ENCODE assay signal across 25 cellular contexts in the genomic region with DNA sequence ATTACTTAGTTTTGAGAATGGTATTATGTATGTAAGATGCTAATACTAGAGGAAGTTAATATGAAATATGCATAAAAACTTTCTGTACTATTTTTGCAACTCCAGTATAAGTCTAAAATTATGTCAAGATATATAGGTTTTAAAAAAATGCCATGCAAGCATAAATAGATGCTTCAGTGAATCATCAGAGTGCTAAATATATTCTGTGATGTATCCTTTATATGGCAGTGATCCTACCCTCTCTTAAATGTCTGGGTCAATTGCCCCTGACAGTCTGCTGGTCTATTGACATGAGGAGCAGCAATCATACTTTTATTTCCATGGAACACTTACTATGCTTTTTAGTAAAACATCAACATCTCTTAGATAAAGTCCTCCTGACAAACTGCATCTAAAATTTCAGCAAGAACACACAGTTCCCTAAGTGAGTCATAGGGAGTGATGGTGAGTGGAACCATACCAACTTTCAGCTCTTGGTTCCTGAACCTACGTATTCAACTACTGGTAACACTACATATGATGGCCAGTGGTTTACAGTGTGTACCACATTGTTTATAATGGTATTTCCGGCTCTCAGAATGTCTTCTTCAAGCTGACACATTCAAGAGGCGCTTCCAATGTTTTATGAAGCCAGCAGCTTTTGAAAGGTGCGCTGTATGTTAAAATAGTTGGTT.
DNase-seq lines count a peak whose midpoint lies in the region; ATAC-seq, FAIRE-seq and TF ChIP-seq lines count a peak whose summit lies in the region.
"Had no signal": no experiment of that assay in that cellular context is flagged by ENCODE, and none has a peak within 500 bp of the region (broad histone marks: within the 10 kb centered on the region; RNA-seq: fewer than 3 reads in every experiment).

No MANE protein-coding gene starts in this region.

- no peak overlapping the region for H3K27ac ChIP-seq in astrocyte (ENCODE audit: low read depth, low read length)
- H3K27ac ChIP-seq: heart right ventricle, HL-60, thyroid gland had no signal

- no peak overlapping the region for H3K9ac ChIP-seq in astrocyte (ENCODE audit: low read length)

- no peak overlapping the region for H2AFZ ChIP-seq in astrocyte (ENCODE audit: low read depth, low read length)

- intact Hi-C loops in left ventricle myocardium superior (cut with micrococcal nuclease) (no loop called here), Right ventricle myocardium inferior (cut with DNase I) (no loop called here)

- H3K9me3 ChIP-seq in astrocyte (ENCODE audit: insufficient read depth, low read depth, low read length) = no peaks in the 10 kb centered on the region
- H3K9me3 ChIP-seq: thyroid gland had no signal

- FAIRE-seq in astrocyte (lab: Jason Lieb, UNC) = no peak
- FAIRE-seq: A204.1, endometrium, G401.6, GM19239 had no signal

- H3K4me1 ChIP-seq in astrocyte (ENCODE audit: insufficient read depth, low read length) = no peaks in the 10 kb centered on the region
- H3K4me1 ChIP-seq: heart right ventricle had no signal

- H3K4me3 ChIP-seq in astrocyte (ENCODE audit: insufficient read depth, low read depth, low read length) (no peak overlapping the region), fibroblast of villous mesenchyme (ENCODE audit: low read depth, low read length) (no peak overlapping the region)
- H3K4me3 ChIP-seq: heart right ventricle, thyroid gland had no signal

- no peaks in the 10 kb centered on the region for H3K4me1 Mint-ChIP-seq in astrocyte (ENCODE audit: low read depth, unreplicated experiment)
- H3K4me1 Mint-ChIP-seq: activated naive CD8-positive, alpha-beta T cell treated with anti-CD3 and anti-CD28 coated beads, Interleukin-2, amount 10 ng/mL, durations not matched to agents 7 days and 5 days had no signal

- ATAC-seq in left ventricle myocardium superior (peak; percentile 38), Right ventricle myocardium inferior (no peak), HG02870 (IDR thresholded peaks at IDR 0.05; ENCODE audit: unreplicated experiment) (no peak), HG03039 (IDR thresholded peaks at IDR 0.05; ENCODE audit: unreplicated experiment) (no peak), HG03135 (IDR thresholded peaks at IDR 0.05; ENCODE audit: unreplicated experiment) (no peak)
- ATAC-seq: PC-3 had no signal

- H3K36me3 Mint-ChIP-seq in astrocyte (ENCODE audit: low read depth, unreplicated experiment) = no peaks in the 10 kb centered on the region
- H3K36me3 Mint-ChIP-seq: activated naive CD8-positive, alpha-beta T cell treated with anti-CD3 and anti-CD28 coated beads, Interleukin-2, amount 10 ng/mL, durations not matched to agents 7 days and 5 days had no signal

- H3K4me3 Mint-ChIP-seq in astrocyte (ENCODE audit: unreplicated experiment) = no peak overlapping the region
- H3K4me3 Mint-ChIP-seq: activated naive CD8-positive, alpha-beta T cell treated with anti-CD3 and anti-CD28 coated beads, Interleukin-2, amount 10 ng/mL, durations not matched to agents 7 days and 5 days; activated T-cell treated with anti-CD3 and anti-CD28 coated beads, Interleukin-2, amount 50 U/mL, for 24 hours had no signal

- no peak for DNase-seq in left ventricle myocardium superior
- DNase-seq in Right ventricle myocardium inferior (ENCODE audit: missing footprints) = no peak
- peak; percentile 48 for DNase-seq in astrocyte (ENCODE audit: low read depth)
- DNase-seq in fibroblast of villous mesenchyme (ENCODE audit: low read depth) = peak; percentile 74
- no peak for DNase-seq in ACHN
- DNase-seq: activated CD4-positive, alpha-beta T cell treated with anti-CD3 and anti-CD28 coated beads, Interleukin-2, amount 50 U/mL, for 4 hours; activated naive CD8-positive, alpha-beta T cell treated with anti-CD3 and anti-CD28 coated beads, Interleukin-2, amount 10 ng/mL, durations not matched to agents 7 days and 5 days; activated T-cell treated with anti-CD3 and anti-CD28 coated beads, Interleukin-2, amount 50 U/mL, for 24 hours; heart right ventricle; midbrain; NCI-H1930; NCI-H526 treated with DMSO at 0.1 percent for 48 hours; PC-3; right cardiac atrium; stimulated activated CD4-positive, alpha-beta T cell treated with anti-CD3 and anti-CD28 coated beads, Interleukin-4, amount 100 ng/mL, for 1 hour; stimulated activated CD8-positive, alpha-beta memory T cell treated with anti-CD3 and anti-CD28 coated beads, Interleukin-4, amount 100 ng/mL, for 48 hours; thyroid gland had no signal

- H3K27me3 ChIP-seq in astrocyte (ENCODE audit: insufficient read depth, low read length) = no peaks in the 10 kb centered on the region
- H3K27me3 ChIP-seq: heart right ventricle, thyroid gland had no signal

- H3K27me3 Mint-ChIP-seq in astrocyte (ENCODE audit: low read depth, unreplicated experiment) = no peaks in the 10 kb centered on the region
- H3K27me3 Mint-ChIP-seq: activated naive CD8-positive, alpha-beta T cell treated with anti-CD3 and anti-CD28 coated beads, Interleukin-2, amount 10 ng/mL, durations not matched to agents 7 days and 5 days; activated T-cell treated with anti-CD3 and anti-CD28 coated beads, Interleukin-2, amount 50 U/mL, for 24 hours had no signal

- no peaks in the 10 kb centered on the region for H3K9me3 Mint-ChIP-seq in astrocyte (ENCODE audit: unreplicated experiment)
- H3K9me3 Mint-ChIP-seq: activated naive CD8-positive, alpha-beta T cell treated with anti-CD3 and anti-CD28 coated beads, Interleukin-2, amount 10 ng/mL, durations not matched to agents 7 days and 5 days; activated T-cell treated with anti-CD3 and anti-CD28 coated beads, Interleukin-2, amount 50 U/mL, for 24 hours had no signal

- no peaks in the 10 kb centered on the region for H3K36me3 ChIP-seq in astrocyte (ENCODE audit: insufficient read depth, low read length)
- H3K36me3 ChIP-seq: heart right ventricle, thyroid gland had no signal

- H3K4me2 ChIP-seq in astrocyte (ENCODE audit: low read length) = no peak overlapping the region

- TF ChIP-seq CTCF in astrocyte (IDR thresholded peaks at IDR 0.05; ENCODE audit: insufficient read depth, low read depth, low read length) (no peak), fibroblast of villous mesenchyme (IDR thresholded peaks at IDR 0.05; ENCODE audit: insufficient read depth, low read depth, low read length) (no peak)

- no peaks in the 10 kb centered on the region for H4K20me1 ChIP-seq in astrocyte (ENCODE audit: insufficient read depth, low read length)

- no peak overlapping the region for H3K27ac Mint-ChIP-seq in astrocyte (ENCODE audit: unreplicated experiment)
- H3K27ac Mint-ChIP-seq: activated naive CD8-positive, alpha-beta T cell treated with anti-CD3 and anti-CD28 coated beads, Interleukin-2, amount 10 ng/mL, durations not matched to agents 7 days and 5 days; activated T-cell treated with anti-CD3 and anti-CD28 coated beads, Interleukin-2, amount 50 U/mL, for 24 hours had no signal

- in situ Hi-C loops in ACHN (cut with HindIII; ENCODE audit: low pct_ligation_motif_present, low pct_unique_long_range_greater_than_20kb, low sequenced_read_pairs) = no loop called here

- no peaks in the 10 kb centered on the region for H3K79me2 ChIP-seq in astrocyte (ENCODE audit: insufficient read depth, low read length)

Comparison
In these comparisons a context has a peak if more than half of its experiments do, and no peak if none do; other contexts are left out.
1. DNase-seq: peak in astrocyte (single experiment) and fibroblast of villous mesenchyme (single experiment); none in left ventricle myocardium superior (single experiment), Right ventricle myocardium inferior (single experiment) and ACHN (single experiment).